Comparison of ENCODE assay signal across 1 cellular context in genomic region chrX:123728554-123728953, GRCh38.
A peak's percentile ranks its signal among the peaks of the same experiment; 100 is the strongest.
TF ChIP-seq lines count a peak whose summit lies in the region.

No MANE protein-coding gene starts in this region.

TF ChIP-seq in K562, 482 proteins besides CTCF, POLR2A, EP300 and RAD21 (continued from another document):
- peak; percentile 64 for TF ChIP-seq ZBTB40 (IDR thresholded peaks at IDR 0.05)
- no peak for TF ChIP-seq ZBTB40 (CRISPR knock-in tag; IDR thresholded peaks at IDR 0.05)
